Comparison of ENCODE assay signal across 25 cellular contexts in the genomic region with DNA sequence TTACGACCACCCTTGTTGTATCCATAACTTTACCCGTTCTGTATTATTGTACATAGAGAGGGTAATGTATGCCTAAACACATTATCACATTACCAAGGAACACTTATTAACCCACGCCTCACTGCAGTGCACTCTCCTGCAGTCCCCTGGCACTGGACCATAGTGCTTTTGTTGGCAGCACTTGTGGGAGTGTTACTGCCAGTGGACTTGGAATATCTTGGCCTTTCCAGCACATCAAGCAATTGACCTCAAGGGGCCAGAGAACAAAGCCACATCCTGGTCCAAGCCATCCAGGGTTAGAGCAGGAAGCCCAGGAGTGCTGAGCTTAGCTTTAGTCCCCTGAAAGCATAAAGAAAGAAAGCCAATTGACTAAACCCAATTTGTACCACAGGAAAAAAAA.
DNase-seq lines count a peak whose midpoint lies in the region; FAIRE-seq and TF ChIP-seq lines count a peak whose summit lies in the region.
"Had no signal": no experiment of that assay in that cellular context is flagged by ENCODE, and none has a peak within 500 bp of the region (broad histone marks: within the 10 kb centered on the region; RNA-seq: fewer than 3 reads in every experiment).

No MANE protein-coding gene starts in this region.

- H3K4me3 ChIP-seq in astrocyte of the cerebellum (ENCODE audit: low read depth, low read length) (no peak overlapping the region), neural progenitor cell (no peak overlapping the region)
- H3K4me3 ChIP-seq: A549; BLaER1 treated with 17β-estradiol and CSF1 and Interleukin-3, amounts not matched to agents 10 nM and 100 nM; HAP-1; PC-9 had no signal

- H3K27me3 ChIP-seq in neural progenitor cell: no peaks in the 10 kb centered on the region
- H3K27me3 ChIP-seq: BLaER1 treated with 17β-estradiol and CSF1 and Interleukin-3, amounts not matched to agents 10 nM and 100 nM had no signal

- H3K36me3 Mint-ChIP-seq in neural progenitor cell: peaks cover 5% of the 10 kb centered on the region

- TF ChIP-seq CTCF in astrocyte of the cerebellum (IDR thresholded peaks at IDR 0.05; ENCODE audit: low read depth, low read length, missing control alignments) (no peak), neural progenitor cell (IDR thresholded peaks at IDR 0.05) (no peak)

- no peaks in the 10 kb centered on the region for H3K36me3 ChIP-seq in neural progenitor cell
- H3K36me3 ChIP-seq: BLaER1 treated with 17β-estradiol and CSF1 and Interleukin-3, amounts not matched to agents 10 nM and 100 nM; HAP-1 had no signal

- no peaks in the 10 kb centered on the region for H3K4me1 ChIP-seq in neural progenitor cell
- H3K4me1 ChIP-seq: A549, HAP-1 had no signal

- H3K27me3 Mint-ChIP-seq in neural progenitor cell (ENCODE audit: insufficient read depth, low read depth): peaks cover 4% of the 10 kb centered on the region
- H3K27me3 Mint-ChIP-seq: CD4-positive, alpha-beta T cell had no signal

- no peaks in the 10 kb centered on the region for H3F3A ChIP-seq in neural progenitor cell (ENCODE audit: low read depth)

- in situ Hi-C loops in astrocyte of the cerebellum (cut with HindIII; ENCODE audit: low sequenced_read_pairs): no loop called here

- no peaks in the 10 kb centered on the region for H4K20me1 ChIP-seq in neural progenitor cell (ENCODE audit: low read depth)
- H4K20me1 ChIP-seq: BLaER1 treated with 17β-estradiol and CSF1 and Interleukin-3, amounts not matched to agents 10 nM and 100 nM had no signal

- no peaks in the 10 kb centered on the region for H3K79me2 ChIP-seq in neural progenitor cell (ENCODE audit: low read depth)

- H3K9me3 ChIP-seq in neural progenitor cell (ENCODE audit: low read depth): no peaks in the 10 kb centered on the region
- H3K9me3 ChIP-seq: A549, HAP-1 had no signal

- FAIRE-seq in frontal cortex (lab: Jason Lieb, UNC): no peak
- FAIRE-seq: A549, G401.6 had no signal

- peaks cover 7% of the 10 kb centered on the region for H3K4me1 Mint-ChIP-seq in neural progenitor cell

- H3K27ac ChIP-seq in neural progenitor cell: no peak overlapping the region
- H3K27ac ChIP-seq: A549; BLaER1 treated with 17β-estradiol and CSF1 and Interleukin-3, amounts not matched to agents 10 nM and 100 nM; PC-9 had no signal

- H3K9me3 Mint-ChIP-seq in neural progenitor cell: peaks cover 12% of the 10 kb centered on the region

- no peak overlapping the region for H3K4me3 Mint-ChIP-seq in neural progenitor cell
- H3K4me3 Mint-ChIP-seq: CD4-positive, alpha-beta T cell; HFFc6 had no signal

- H3K27ac Mint-ChIP-seq in neural progenitor cell: no peak overlapping the region
- H3K27ac Mint-ChIP-seq: CD4-positive, alpha-beta T cell; HFFc6 had no signal

- no peak overlapping the region for H3K9ac ChIP-seq in neural progenitor cell
- H3K9ac ChIP-seq: BLaER1 treated with 17β-estradiol and CSF1 and Interleukin-3, amounts not matched to agents 10 nM and 100 nM had no signal

- H2AFZ ChIP-seq in neural progenitor cell (replicated peaks): no peak overlapping the region
- H2AFZ ChIP-seq: PC-9 had no signal

- peak; percentile 6 for DNase-seq in HT1080 (ENCODE audit: low read depth)
- peak; percentile 40 for DNase-seq in astrocyte of the cerebellum (ENCODE audit: low read depth)
- peak; percentile 4 for DNase-seq in glomerular visceral epithelial cell (ENCODE audit: extremely low spot score)
- DNase-seq in neural progenitor cell (ENCODE audit: low spot score): peak; percentile 5
- DNase-seq in SHP77 treated with DMSO at 0.1 percent for 48 hours (lab: John Stamatoyannopoulos, UW): no peak
- no peak for DNase-seq in frontal cortex (ENCODE audit: low spot score in 2 of 2)
- DNase-seq in NCI-H510A (lab: John Stamatoyannopoulos, UW): no peak
- DNase-seq: AML-193; CD4-positive, alpha-beta T cell; GOT3; HFFc6; KBM-7; MV-4-11; NCI-H1105 treated with DMSO at 0.1 percent for 48 hours; NCI-H146; NCI-H1930; NCI-H2107; NCI-H446; NCI-H526; PC-9; SHP77 had no signal

- no peak overlapping the region for H3K4me2 ChIP-seq in neural progenitor cell
- H3K4me2 ChIP-seq: A549, PC-9 had no signal

Comparison
In these comparisons a context has a peak if more than half of its experiments do, and no peak if none do; other contexts are left out.
1. DNase-seq: peak in HT1080 (single experiment), astrocyte of the cerebellum (single experiment), glomerular visceral epithelial cell (single experiment) and neural progenitor cell (single experiment); none in SHP77 treated with DMSO at 0.1 percent for 48 hours (single experiment), frontal cortex (0 of 2) and NCI-H510A (single experiment).